1 cellular context compared by ENCODE assay signal in the genomic region with DNA sequence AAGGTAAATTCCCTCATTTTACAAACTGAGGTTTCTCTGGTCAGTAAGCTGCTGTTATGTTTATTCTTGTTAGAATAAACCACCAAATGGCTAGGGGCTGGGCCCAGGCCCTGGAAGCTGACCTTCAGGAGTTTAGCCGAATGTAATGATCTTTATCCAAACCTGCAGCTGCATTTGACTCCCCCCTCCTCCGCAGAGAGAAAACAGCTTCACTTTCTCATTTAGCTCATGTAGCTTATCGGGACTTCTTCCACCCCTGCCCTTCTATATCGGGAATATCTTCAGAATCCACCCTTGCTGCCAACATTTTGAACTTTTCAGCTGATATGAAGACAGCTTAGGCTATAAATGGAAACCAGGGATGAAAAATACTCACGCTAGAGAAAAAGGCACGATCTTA.
A peak's percentile ranks its signal among the peaks of the same experiment; 100 is the strongest.
TF ChIP-seq lines count a peak whose summit lies in the region.

No MANE protein-coding gene starts in this region.

TF ChIP-seq in K562, 482 proteins besides CTCF, POLR2A, EP300 and RAD21 (continued from another document and continues in another):
- TF ChIP-seq, protein P1, sequence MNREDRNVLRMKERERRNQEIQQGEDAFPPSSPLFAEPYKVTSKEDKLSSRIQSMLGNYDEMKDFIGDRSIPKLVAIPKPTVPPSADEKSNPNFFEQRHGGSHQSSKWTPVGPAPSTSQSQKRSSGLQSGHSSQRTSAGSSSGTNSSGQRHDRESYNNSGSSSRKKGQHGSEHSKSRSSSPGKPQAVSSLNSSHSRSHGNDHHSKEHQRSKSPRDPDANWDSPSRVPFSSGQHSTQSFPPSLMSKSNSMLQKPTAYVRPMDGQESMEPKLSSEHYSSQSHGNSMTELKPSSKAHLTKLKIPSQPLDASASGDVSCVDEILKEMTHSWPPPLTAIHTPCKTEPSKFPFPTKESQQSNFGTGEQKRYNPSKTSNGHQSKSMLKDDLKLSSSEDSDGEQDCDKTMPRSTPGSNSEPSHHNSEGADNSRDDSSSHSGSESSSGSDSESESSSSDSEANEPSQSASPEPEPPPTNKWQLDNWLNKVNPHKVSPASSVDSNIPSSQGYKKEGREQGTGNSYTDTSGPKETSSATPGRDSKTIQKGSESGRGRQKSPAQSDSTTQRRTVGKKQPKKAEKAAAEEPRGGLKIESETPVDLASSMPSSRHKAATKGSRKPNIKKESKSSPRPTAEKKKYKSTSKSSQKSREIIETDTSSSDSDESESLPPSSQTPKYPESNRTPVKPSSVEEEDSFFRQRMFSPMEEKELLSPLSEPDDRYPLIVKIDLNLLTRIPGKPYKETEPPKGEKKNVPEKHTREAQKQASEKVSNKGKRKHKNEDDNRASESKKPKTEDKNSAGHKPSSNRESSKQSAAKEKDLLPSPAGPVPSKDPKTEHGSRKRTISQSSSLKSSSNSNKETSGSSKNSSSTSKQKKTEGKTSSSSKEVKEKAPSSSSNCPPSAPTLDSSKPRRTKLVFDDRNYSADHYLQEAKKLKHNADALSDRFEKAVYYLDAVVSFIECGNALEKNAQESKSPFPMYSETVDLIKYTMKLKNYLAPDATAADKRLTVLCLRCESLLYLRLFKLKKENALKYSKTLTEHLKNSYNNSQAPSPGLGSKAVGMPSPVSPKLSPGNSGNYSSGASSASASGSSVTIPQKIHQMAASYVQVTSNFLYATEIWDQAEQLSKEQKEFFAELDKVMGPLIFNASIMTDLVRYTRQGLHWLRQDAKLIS (CRISPR knock-in tag; IDR thresholded peaks at IDR 0.05), result no peak
- TF ChIP-seq, protein P2, sequence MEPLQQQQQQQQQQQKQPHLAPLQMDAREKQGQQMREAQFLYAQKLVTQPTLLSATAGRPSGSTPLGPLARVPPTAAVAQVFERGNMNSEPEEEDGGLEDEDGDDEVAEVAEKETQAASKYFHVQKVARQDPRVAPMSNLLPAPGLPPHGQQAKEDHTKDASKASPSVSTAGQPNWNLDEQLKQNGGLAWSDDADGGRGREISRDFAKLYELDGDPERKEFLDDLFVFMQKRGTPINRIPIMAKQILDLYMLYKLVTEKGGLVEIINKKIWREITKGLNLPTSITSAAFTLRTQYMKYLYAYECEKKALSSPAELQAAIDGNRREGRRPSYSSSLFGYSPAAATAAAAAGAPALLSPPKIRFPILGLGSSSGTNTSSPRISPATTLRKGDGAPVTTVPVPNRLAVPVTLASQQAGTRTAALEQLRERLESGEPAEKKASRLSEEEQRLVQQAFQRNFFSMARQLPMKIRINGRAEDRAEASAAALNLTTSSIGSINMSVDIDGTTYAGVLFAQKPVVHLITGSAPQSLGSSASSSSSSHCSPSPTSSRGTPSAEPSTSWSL (CRISPR knock-in tag; IDR thresholded peaks at IDR 0.05; ENCODE audit: borderline replicate concordance), result no peak
- peak; percentile 49; the same call in 1 of the 2 replicates for TF ChIP-seq CBFA2T2 (conservative IDR thresholded peaks at IDR 0.05)
- TF ChIP-seq, protein P3, sequence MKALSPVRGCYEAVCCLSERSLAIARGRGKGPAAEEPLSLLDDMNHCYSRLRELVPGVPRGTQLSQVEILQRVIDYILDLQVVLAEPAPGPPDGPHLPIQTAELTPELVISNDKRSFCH (CRISPR knock-in tag; IDR thresholded peaks at IDR 0.05), result no peak
- TF ChIP-seq, protein P3 (tag; IDR thresholded peaks at IDR 0.05), result 0 out of 2 replicates have a peak, but pooled peaks have one; percentile 34
- no peak for TF ChIP-seq ZNF589 (CRISPR knock-in tag; IDR thresholded peaks at IDR 0.05; ENCODE audit: low read depth)
- no peak for TF ChIP-seq BRF1 (IDR thresholded peaks at IDR 0.05; ENCODE audit: borderline replicate concordance, extremely low read depth, insufficient read length)
- TF ChIP-seq RBM34 (IDR thresholded peaks at IDR 0.05; ENCODE audit: borderline replicate concordance, insufficient read depth, low read length), result no peak
- no peak for TF ChIP-seq ARID2 (IDR thresholded peaks at IDR 0.05)
- TF ChIP-seq, protein P4, sequence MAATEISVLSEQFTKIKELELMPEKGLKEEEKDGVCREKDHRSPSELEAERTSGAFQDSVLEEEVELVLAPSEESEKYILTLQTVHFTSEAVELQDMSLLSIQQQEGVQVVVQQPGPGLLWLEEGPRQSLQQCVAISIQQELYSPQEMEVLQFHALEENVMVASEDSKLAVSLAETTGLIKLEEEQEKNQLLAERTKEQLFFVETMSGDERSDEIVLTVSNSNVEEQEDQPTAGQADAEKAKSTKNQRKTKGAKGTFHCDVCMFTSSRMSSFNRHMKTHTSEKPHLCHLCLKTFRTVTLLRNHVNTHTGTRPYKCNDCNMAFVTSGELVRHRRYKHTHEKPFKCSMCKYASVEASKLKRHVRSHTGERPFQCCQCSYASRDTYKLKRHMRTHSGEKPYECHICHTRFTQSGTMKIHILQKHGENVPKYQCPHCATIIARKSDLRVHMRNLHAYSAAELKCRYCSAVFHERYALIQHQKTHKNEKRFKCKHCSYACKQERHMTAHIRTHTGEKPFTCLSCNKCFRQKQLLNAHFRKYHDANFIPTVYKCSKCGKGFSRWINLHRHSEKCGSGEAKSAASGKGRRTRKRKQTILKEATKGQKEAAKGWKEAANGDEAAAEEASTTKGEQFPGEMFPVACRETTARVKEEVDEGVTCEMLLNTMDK (IDR thresholded peaks at IDR 0.05; ENCODE audit: borderline replicate concordance, insufficient read depth, low read depth, low read length, poor library complexity, severe bottlenecking), result no peak
- peak; percentile 5; the same call in 1 of the 2 replicates for TF ChIP-seq NFE2 (IDR thresholded peaks at IDR 0.05; ENCODE audit: low read depth)
- TF ChIP-seq ZC3H4 (CRISPR knock-in tag; IDR thresholded peaks at IDR 0.05; ENCODE audit: borderline replicate concordance), result no peak
- TF ChIP-seq, protein P5, sequence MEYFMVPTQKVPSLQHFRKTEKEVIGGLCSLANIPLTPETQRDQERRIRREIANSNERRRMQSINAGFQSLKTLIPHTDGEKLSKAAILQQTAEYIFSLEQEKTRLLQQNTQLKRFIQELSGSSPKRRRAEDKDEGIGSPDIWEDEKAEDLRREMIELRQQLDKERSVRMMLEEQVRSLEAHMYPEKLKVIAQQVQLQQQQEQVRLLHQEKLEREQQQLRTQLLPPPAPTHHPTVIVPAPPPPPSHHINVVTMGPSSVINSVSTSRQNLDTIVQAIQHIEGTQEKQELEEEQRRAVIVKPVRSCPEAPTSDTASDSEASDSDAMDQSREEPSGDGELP (CRISPR knock-in tag; IDR thresholded peaks at IDR 0.05; ENCODE audit: borderline replicate concordance), result 0 out of 2 replicates have a peak, but pooled peaks have one; percentile 20
- no peak for TF ChIP-seq CHCHD3 (CRISPR knock-in tag; IDR thresholded peaks at IDR 0.05)
- TF ChIP-seq LEF1 (IDR thresholded peaks at IDR 0.05), result no peak
- no peak for TF ChIP-seq ZNF174 (CRISPR knock-in tag; IDR thresholded peaks at IDR 0.05)
- no peak for TF ChIP-seq ZFP30 (CRISPR knock-in tag; IDR thresholded peaks at IDR 0.05; ENCODE audit: borderline replicate concordance)
- TF ChIP-seq POLR2AphosphoS5 (IDR thresholded peaks at IDR 0.05; ENCODE audit: control insufficient read depth, insufficient read depth, low read depth, low read length), result no peak
- no peak for TF ChIP-seq TAF1 (IDR thresholded peaks at IDR 0.05; ENCODE audit: control insufficient read depth, extremely low read depth, insufficient read depth, low read length, severe bottlenecking)
- TF ChIP-seq ZNF79 (CRISPR knock-in tag; IDR thresholded peaks at IDR 0.05; ENCODE audit: low read depth), result no peak
- peak; percentile 96 for TF ChIP-seq MEF2D (tag; conservative IDR thresholded peaks at IDR 0.05; ENCODE audit: low read depth)
- no peak for TF ChIP-seq ZKSCAN3 (CRISPR knock-in tag; IDR thresholded peaks at IDR 0.05)
- peak; percentile 30 to 52; a peak in 3 of 4 replicates for TF ChIP-seq KDM1A (IDR thresholded peaks at IDR 0.05)
- TF ChIP-seq GATAD2A (IDR thresholded peaks at IDR 0.05), result no peak
- TF ChIP-seq HDAC3 (IDR thresholded peaks at IDR 0.05; ENCODE audit: borderline replicate concordance, partially characterized antibody), result no peak
- TF ChIP-seq ZNF197 (CRISPR knock-in tag; IDR thresholded peaks at IDR 0.05; ENCODE audit: low read depth), result no peak
- no peak for TF ChIP-seq HMG20A (CRISPR knock-in tag; conservative IDR thresholded peaks at IDR 0.05)
- TF ChIP-seq HDGF (IDR thresholded peaks at IDR 0.05), result no peak
- TF ChIP-seq ATF1 (CRISPR knock-in tag; IDR thresholded peaks at IDR 0.05), result no peak
- no peak for TF ChIP-seq ATF1 (tag; IDR thresholded peaks at IDR 0.05)
- TF ChIP-seq, protein P6, sequence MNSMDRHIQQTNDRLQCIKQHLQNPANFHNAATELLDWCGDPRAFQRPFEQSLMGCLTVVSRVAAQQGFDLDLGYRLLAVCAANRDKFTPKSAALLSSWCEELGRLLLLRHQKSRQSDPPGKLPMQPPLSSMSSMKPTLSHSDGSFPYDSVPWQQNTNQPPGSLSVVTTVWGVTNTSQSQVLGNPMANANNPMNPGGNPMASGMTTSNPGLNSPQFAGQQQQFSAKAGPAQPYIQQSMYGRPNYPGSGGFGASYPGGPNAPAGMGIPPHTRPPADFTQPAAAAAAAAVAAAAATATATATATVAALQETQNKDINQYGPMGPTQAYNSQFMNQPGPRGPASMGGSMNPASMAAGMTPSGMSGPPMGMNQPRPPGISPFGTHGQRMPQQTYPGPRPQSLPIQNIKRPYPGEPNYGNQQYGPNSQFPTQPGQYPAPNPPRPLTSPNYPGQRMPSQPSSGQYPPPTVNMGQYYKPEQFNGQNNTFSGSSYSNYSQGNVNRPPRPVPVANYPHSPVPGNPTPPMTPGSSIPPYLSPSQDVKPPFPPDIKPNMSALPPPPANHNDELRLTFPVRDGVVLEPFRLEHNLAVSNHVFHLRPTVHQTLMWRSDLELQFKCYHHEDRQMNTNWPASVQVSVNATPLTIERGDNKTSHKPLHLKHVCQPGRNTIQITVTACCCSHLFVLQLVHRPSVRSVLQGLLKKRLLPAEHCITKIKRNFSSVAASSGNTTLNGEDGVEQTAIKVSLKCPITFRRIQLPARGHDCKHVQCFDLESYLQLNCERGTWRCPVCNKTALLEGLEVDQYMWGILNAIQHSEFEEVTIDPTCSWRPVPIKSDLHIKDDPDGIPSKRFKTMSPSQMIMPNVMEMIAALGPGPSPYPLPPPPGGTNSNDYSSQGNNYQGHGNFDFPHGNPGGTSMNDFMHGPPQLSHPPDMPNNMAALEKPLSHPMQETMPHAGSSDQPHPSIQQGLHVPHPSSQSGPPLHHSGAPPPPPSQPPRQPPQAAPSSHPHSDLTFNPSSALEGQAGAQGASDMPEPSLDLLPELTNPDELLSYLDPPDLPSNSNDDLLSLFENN (IDR thresholded peaks at IDR 0.05; ENCODE audit: low read depth in 2 of 2, low read length in 2 of 2), result no peak
- TF ChIP-seq, protein P7, sequence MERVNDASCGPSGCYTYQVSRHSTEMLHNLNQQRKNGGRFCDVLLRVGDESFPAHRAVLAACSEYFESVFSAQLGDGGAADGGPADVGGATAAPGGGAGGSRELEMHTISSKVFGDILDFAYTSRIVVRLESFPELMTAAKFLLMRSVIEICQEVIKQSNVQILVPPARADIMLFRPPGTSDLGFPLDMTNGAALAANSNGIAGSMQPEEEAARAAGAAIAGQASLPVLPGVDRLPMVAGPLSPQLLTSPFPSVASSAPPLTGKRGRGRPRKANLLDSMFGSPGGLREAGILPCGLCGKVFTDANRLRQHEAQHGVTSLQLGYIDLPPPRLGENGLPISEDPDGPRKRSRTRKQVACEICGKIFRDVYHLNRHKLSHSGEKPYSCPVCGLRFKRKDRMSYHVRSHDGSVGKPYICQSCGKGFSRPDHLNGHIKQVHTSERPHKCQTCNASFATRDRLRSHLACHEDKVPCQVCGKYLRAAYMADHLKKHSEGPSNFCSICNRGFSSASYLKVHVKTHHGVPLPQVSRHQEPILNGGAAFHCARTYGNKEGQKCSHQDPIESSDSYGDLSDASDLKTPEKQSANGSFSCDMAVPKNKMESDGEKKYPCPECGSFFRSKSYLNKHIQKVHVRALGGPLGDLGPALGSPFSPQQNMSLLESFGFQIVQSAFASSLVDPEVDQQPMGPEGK (CRISPR knock-in tag; IDR thresholded peaks at IDR 0.05; ENCODE audit: borderline replicate concordance), result no peak
- TF ChIP-seq, protein P8, sequence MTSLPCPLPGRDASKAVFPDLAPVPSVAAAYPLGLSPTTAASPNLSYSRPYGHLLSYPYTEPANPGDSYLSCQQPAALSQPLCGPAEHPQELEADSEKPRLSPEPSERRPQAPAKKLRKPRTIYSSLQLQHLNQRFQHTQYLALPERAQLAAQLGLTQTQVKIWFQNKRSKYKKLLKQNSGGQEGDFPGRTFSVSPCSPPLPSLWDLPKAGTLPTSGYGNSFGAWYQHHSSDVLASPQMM (CRISPR knock-in tag; IDR thresholded peaks at IDR 0.05), result no peak
- TF ChIP-seq CXXC5 (CRISPR knock-in tag; IDR thresholded peaks at IDR 0.05), result no peak
- no peak for TF ChIP-seq RAD51 (IDR thresholded peaks at IDR 0.05; ENCODE audit: borderline replicate concordance, low read depth)
- TF ChIP-seq SMARCA5 (IDR thresholded peaks at IDR 0.05), result no peak
- TF ChIP-seq L3MBTL2 (IDR thresholded peaks at IDR 0.05), result no peak
- TF ChIP-seq MYNN (IDR thresholded peaks at IDR 0.05), result no peak; the same call in 1 of the 2 replicates
- no peak for TF ChIP-seq MYNN (CRISPR knock-in tag; IDR thresholded peaks at IDR 0.05)
- TF ChIP-seq GABPB2 (CRISPR knock-in tag; conservative IDR thresholded peaks at IDR 0.05), result no peak
- no peak for TF ChIP-seq POLR3A (IDR thresholded peaks at IDR 0.05; ENCODE audit: borderline replicate concordance, extremely low read depth, insufficient read depth, insufficient read length)
- TF ChIP-seq, protein P9, sequence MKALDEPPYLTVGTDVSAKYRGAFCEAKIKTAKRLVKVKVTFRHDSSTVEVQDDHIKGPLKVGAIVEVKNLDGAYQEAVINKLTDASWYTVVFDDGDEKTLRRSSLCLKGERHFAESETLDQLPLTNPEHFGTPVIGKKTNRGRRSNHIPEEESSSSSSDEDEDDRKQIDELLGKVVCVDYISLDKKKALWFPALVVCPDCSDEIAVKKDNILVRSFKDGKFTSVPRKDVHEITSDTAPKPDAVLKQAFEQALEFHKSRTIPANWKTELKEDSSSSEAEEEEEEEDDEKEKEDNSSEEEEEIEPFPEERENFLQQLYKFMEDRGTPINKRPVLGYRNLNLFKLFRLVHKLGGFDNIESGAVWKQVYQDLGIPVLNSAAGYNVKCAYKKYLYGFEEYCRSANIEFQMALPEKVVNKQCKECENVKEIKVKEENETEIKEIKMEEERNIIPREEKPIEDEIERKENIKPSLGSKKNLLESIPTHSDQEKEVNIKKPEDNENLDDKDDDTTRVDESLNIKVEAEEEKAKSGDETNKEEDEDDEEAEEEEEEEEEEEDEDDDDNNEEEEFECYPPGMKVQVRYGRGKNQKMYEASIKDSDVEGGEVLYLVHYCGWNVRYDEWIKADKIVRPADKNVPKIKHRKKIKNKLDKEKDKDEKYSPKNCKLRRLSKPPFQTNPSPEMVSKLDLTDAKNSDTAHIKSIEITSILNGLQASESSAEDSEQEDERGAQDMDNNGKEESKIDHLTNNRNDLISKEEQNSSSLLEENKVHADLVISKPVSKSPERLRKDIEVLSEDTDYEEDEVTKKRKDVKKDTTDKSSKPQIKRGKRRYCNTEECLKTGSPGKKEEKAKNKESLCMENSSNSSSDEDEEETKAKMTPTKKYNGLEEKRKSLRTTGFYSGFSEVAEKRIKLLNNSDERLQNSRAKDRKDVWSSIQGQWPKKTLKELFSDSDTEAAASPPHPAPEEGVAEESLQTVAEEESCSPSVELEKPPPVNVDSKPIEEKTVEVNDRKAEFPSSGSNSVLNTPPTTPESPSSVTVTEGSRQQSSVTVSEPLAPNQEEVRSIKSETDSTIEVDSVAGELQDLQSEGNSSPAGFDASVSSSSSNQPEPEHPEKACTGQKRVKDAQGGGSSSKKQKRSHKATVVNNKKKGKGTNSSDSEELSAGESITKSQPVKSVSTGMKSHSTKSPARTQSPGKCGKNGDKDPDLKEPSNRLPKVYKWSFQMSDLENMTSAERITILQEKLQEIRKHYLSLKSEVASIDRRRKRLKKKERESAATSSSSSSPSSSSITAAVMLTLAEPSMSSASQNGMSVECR (CRISPR knock-in tag; IDR thresholded peaks at IDR 0.05), result no peak
- TF ChIP-seq DMBX1 (CRISPR knock-in tag; IDR thresholded peaks at IDR 0.05; ENCODE audit: borderline replicate concordance), result no peak
